ENCODE assay signal across 8 cellular contexts in genomic region chr3:40317061-40317676, GRCh38. TPM values are rescaled to one million over a fixed set of nuclear protein-coding genes. Genes with fewer than 3 reads are reported as not detected.
A peak's percentile ranks its signal among the peaks of the same experiment; 100 is the strongest.
DNase-seq lines count a peak whose midpoint lies in the region; ATAC-seq lines count a peak whose summit lies in the region.

No MANE protein-coding gene starts in this region.

- no peak overlapping the region for H3K4me3 Mint-ChIP-seq in activated naive CD4-positive, alpha-beta T cell treated with anti-CD3 and anti-CD28 coated beads for 36 hours

- H3K27ac Mint-ChIP-seq in activated naive CD4-positive, alpha-beta T cell treated with anti-CD3 and anti-CD28 coated beads for 36 hours, result no peak overlapping the region

- H3K4me1 Mint-ChIP-seq in activated naive CD4-positive, alpha-beta T cell treated with anti-CD3 and anti-CD28 coated beads for 36 hours (ENCODE audit: low read depth), result peaks cover 8% of the 10 kb centered on the region

- H3K36me3 Mint-ChIP-seq in activated naive CD4-positive, alpha-beta T cell treated with anti-CD3 and anti-CD28 coated beads for 36 hours (ENCODE audit: low read depth), result peaks cover 8% of the 10 kb centered on the region

- intact Hi-C loops in activated naive CD4-positive, alpha-beta T cell treated with anti-CD3 and anti-CD28 coated beads for 36 hours (cut with micrococcal nuclease), result loop anchor here (1.0 to 2.0 kb wide), 3 partner anchors 125 to 610 kb away; no protein-coding TSS in a partner anchor
- intact Hi-C loops in head of caudate nucleus (cut with DNase I) (loop anchor here (10.0 kb wide), 1 partner anchor 138 kb away; the partner anchor contains the start of gene RPL14), sciatic nerve (cut with DNase I) (loop anchor here (10.0 kb wide), 1 partner anchor 902 kb away; no protein-coding TSS in a partner anchor)

- CTCF ChIA-PET in activated naive CD4-positive, alpha-beta T cell treated with anti-CD3 and anti-CD28 coated beads for 36 hours (lab: Charles Lee), result interaction anchor here (0.6 to 5.2 kb wide), 19 partner anchors 9 to 1618 kb away, joined by 3 to 133 read pairs (median 4); partner anchors contain the start of gene ZNF620

- DNase-seq in DMS53 treated with DMSO at 0.1 percent for 48 hours (lab: John Stamatoyannopoulos, UW; ENCODE audit: unreplicated experiment) (peak; percentile 6), NOMO-1 treated with DMSO at 0.1 percent for 48 hours (lab: John Stamatoyannopoulos, UW; ENCODE audit: unreplicated experiment) (peak; percentile 60), head of caudate nucleus (peak in 30 of 42 donors; percentile 7 to 85 (median 64)), sciatic nerve (ENCODE audit: low spot score) (no peak), 8988T (no peak)
- DNase-seq in activated naive CD4-positive, alpha-beta T cell treated with anti-CD3 and anti-CD28 coated beads for 36 hours, result peak; percentile 55

- H3K27me3 Mint-ChIP-seq in activated naive CD4-positive, alpha-beta T cell treated with anti-CD3 and anti-CD28 coated beads for 36 hours (ENCODE audit: low read depth), result no peaks in the 10 kb centered on the region

- H3K9me3 Mint-ChIP-seq in activated naive CD4-positive, alpha-beta T cell treated with anti-CD3 and anti-CD28 coated beads for 36 hours, result no peaks in the 10 kb centered on the region

- ATAC-seq in GM19395 (IDR thresholded peaks at IDR 0.05; ENCODE audit: unreplicated experiment) (peak; percentile 89), HG03469 (IDR thresholded peaks at IDR 0.05; ENCODE audit: unreplicated experiment) (peak; percentile 51), sciatic nerve (peak; percentile 64)

RNA-seq across cellular contexts. Expression of gene EIF1B, which starts 7.7 kb away (rescaled TPM):
- 10 to 100 TPM; 47.0 to 49.2 TPM for total RNA-seq in activated naive CD4-positive, alpha-beta T cell treated with anti-CD3 and anti-CD28 coated beads for 36 hours
- 63.7 TPM for total RNA-seq in sciatic nerve

Comparison
In these comparisons a context has a peak if more than half of its experiments do, and no peak if none do; other contexts are left out.
1. DNase-seq: peak in DMS53 treated with DMSO at 0.1 percent for 48 hours (single experiment), NOMO-1 treated with DMSO at 0.1 percent for 48 hours (single experiment), activated naive CD4-positive, alpha-beta T cell treated with anti-CD3 and anti-CD28 coated beads for 36 hours (single experiment) and head of caudate nucleus (30 of 42); none in sciatic nerve (single experiment) and 8988T (single experiment).
2. Peak in every context shown above with its lines, with median percentiles within 50 percentile points of each other: ATAC-seq.